ENCODE assay signal across 1 cellular context in the genomic region with DNA sequence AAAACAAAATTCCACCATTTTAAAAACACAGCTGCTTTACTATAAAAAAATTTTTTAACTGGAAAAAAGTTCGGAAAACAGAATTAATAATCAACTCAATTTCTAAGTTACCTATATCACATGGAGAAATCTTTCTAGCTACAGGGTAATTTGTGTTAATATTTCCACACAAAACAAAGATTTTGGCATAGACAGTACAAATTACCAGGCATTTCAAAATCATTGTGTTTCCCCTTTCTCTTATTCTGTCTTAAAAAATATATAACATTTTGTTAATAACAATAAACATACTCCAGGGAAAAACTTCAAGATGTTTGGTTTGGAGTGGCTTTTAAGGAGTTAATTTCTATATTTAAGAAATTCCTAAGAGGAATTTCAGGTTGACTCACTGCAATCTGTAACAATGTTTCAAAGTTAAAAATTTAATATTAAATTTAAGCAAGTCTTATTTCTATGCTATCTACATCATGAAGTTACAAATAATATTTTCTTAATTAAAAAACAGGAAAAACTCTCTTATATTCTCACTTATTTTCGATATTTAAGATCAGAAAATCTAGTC.
TF ChIP-seq lines count a peak whose summit lies in the region.

No MANE protein-coding gene starts in this region.

TF ChIP-seq in GM23338, 12 proteins besides CTCF, POLR2A, EP300 and RAD21 (continued from another document):
- TF ChIP-seq, protein P1, sequence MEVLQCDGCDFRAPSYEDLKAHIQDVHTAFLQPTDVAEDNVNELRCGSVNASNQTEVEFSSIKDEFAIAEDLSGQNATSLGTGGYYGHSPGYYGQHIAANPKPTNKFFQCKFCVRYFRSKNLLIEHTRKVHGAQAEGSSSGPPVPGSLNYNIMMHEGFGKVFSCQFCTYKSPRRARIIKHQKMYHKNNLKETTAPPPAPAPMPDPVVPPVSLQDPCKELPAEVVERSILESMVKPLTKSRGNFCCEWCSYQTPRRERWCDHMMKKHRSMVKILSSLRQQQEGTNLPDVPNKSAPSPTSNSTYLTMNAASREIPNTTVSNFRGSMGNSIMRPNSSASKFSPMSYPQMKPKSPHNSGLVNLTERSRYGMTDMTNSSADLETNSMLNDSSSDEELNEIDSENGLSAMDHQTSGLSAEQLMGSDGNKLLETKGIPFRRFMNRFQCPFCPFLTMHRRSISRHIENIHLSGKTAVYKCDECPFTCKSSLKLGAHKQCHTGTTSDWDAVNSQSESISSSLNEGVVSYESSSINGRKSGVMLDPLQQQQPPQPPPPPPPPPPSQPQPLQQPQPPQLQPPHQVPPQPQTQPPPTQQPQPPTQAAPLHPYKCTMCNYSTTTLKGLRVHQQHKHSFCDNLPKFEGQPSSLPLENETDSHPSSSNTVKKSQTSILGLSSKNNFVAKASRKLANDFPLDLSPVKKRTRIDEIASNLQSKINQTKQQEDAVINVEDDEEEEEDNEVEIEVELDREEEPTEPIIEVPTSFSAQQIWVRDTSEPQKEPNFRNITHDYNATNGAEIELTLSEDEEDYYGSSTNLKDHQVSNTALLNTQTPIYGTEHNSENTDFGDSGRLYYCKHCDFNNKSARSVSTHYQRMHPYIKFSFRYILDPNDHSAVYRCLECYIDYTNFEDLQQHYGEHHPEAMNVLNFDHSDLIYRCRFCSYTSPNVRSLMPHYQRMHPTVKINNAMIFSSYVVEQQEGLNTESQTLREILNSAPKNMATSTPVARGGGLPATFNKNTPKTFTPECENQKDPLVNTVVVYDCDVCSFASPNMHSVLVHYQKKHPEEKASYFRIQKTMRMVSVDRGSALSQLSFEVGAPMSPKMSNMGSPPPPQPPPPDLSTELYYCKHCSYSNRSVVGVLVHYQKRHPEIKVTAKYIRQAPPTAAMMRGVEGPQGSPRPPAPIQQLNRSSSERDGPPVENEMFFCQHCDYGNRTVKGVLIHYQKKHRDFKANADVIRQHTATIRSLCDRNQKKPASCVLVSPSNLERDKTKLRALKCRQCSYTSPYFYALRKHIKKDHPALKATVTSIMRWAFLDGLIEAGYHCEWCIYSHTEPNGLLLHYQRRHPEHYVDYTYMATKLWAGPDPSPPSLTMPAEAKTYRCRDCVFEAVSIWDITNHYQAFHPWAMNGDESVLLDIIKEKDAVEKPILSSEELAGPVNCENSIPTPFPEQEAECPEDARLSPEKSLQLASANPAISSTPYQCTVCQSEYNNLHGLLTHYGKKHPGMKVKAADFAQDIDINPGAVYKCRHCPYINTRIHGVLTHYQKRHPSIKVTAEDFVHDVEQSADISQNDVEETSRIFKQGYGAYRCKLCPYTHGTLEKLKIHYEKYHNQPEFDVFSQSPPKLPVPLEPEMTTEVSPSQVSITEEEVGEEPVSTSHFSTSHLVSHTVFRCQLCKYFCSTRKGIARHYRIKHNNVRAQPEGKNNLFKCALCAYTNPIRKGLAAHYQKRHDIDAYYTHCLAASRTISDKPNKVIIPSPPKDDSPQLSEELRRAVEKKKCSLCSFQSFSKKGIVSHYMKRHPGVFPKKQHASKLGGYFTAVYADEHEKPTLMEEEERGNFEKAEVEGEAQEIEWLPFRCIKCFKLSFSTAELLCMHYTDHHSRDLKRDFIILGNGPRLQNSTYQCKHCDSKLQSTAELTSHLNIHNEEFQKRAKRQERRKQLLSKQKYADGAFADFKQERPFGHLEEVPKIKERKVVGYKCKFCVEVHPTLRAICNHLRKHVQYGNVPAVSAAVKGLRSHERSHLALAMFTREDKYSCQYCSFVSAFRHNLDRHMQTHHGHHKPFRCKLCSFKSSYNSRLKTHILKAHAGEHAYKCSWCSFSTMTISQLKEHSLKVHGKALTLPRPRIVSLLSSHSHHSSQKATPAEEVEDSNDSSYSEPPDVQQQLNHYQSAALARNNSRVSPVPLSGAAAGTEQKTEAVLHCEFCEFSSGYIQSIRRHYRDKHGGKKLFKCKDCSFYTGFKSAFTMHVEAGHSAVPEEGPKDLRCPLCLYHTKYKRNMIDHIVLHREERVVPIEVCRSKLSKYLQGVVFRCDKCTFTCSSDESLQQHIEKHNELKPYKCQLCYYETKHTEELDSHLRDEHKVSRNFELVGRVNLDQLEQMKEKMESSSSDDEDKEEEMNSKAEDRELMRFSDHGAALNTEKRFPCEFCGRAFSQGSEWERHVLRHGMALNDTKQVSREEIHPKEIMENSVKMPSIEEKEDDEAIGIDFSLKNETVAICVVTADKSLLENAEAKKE (CRISPR knock-in tag; IDR thresholded peaks at IDR 0.05) = no peak
- TF ChIP-seq JUNB (IDR thresholded peaks at IDR 0.05; ENCODE audit: unreplicated experiment) (no peak), ZNF114 (CRISPR knock-in tag; IDR thresholded peaks at IDR 0.05) (no peak)
